In the genomic region with DNA sequence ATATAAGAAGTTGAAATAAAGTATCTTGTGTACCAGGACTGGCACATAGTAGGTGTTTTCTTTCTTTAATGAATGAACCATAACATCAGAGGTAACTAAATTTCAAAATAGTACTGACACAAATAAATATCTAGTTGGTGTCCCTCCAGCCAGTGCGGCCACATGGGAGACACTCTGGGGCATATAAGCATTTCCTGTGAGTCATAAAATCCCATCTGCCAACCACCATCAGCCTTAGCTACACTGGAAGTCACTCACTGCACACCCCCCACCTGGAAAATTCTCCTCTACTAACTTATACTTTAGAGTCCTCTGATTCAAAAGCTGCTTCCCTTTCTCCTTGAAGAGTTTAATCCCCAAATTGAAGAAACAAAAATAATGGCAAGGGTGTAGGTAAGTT, we compare ENCODE assay signal across 15 cellular contexts. TPM values are rescaled to one million over a fixed set of nuclear protein-coding genes. Genes with fewer than 3 reads are reported as not detected.
DNase-seq lines count a peak whose midpoint lies in the region; ATAC-seq, FAIRE-seq and TF ChIP-seq lines count a peak whose summit lies in the region.
"Had no signal": no experiment of that assay in that cellular context is flagged by ENCODE, and none has a peak within 500 bp of the region (broad histone marks: within the 10 kb centered on the region; RNA-seq: fewer than 3 reads in every experiment).

No MANE protein-coding gene starts in this region.

- H3K36me3 ChIP-seq in GM12878 (ENCODE audit: control insufficient read depth in 2 of 2, insufficient read depth in 2 of 2, low read length in 1 of 2) = no peaks in the 10 kb centered on the region
- H3K36me3 ChIP-seq in right lobe of liver = no peaks in the 10 kb centered on the region
- H3K36me3 ChIP-seq: neutrophil had no signal

- H4K20me1 ChIP-seq in GM12878 (ENCODE audit: control insufficient read depth, insufficient read depth) = no peaks in the 10 kb centered on the region

- SMC1A ChIA-PET in GM12878 (lab: Charles Lee; ENCODE audit: uncharacterized antibody, unreplicated experiment) = interaction anchor here (0.7 kb wide), 1 partner anchor 96 kb away, joined by 4 read pairs; no protein-coding TSS in a partner anchor

- H3K9me3 ChIP-seq in GM12878 (replicated peaks; ENCODE audit: control insufficient read depth, insufficient read depth, low read length) (no peaks in the 10 kb centered on the region), right lobe of liver (no peaks in the 10 kb centered on the region)
- H3K9me3 ChIP-seq: neutrophil had no signal

- TF ChIP-seq CTCF in GM12878 (IDR thresholded peaks at IDR 0.05 in 2 of 3, conservative IDR thresholded peaks at IDR 0.05 in 1 of 3; ENCODE audit: control insufficient read depth in 2 of 3, extremely low read depth in 1 of 3, insufficient read depth in 1 of 3, low read depth in 3 of 3, low read length in 3 of 3) (no peak), right lobe of liver (IDR thresholded peaks at IDR 0.05) (no peak)

- BruUV-seq in GM12878 (replicated peaks; lab: Mats Ljungman, UMichigan) = no TSS peak

- in situ Hi-C loops in GM12878 (cut with MboI) (no loop called here), G401 (cut with HindIII; ENCODE audit: low sequenced_read_pairs) (no loop called here)

- TF ChIP-seq RAD21 in GM12878 (IDR thresholded peaks at IDR 0.05; ENCODE audit: insufficient read depth, low read depth, low read length) = no peak

- WGBS in GM12878 (ENCODE audit: insufficient coverage, insufficient replicate concordance, low lambda C conversion rate, missing lambda C conversion rate) = 0% methylated on average over 1 of the region's 1 CpG
- 29% methylated on average over 1 of the region's 1 CpG for WGBS in right lobe of liver (ENCODE audit: insufficient coverage, low coverage, low lambda C conversion rate, missing lambda C conversion rate)

- DNase-seq in ELR (ENCODE audit: low read depth) = peak; percentile 54
- DNase-seq in LHCN-M2 (ENCODE audit: low read depth) = peak; percentile 45
- DNase-seq in GM12878 (ENCODE audit: low read depth, low spot score) = no peak
- peak in 1 of 3 donors; percentile 35 for DNase-seq in right lobe of liver
- no peak for DNase-seq in DMS79 (lab: John Stamatoyannopoulos, UW)
- DNase-seq in G401 (ENCODE audit: low spot score) = no peak
- DNase-seq: activated CD4-positive, CD25-positive, alpha-beta regulatory T cell treated with anti-CD3 and anti-CD28 coated beads, Interleukin-2, amount 50 U/mL, for 72 hours; activated effector memory CD4-positive, alpha-beta T cell treated with Interleukin-2 at 50 U/mL for 16 hours; DMS79 treated with DMSO at 0.1 percent for 48 hours; left ventricle myocardium superior; SIG-M5; stimulated activated CD4-positive, alpha-beta T cell treated with anti-CD3 and anti-CD28 coated beads, Interleukin-12 subunit alpha, Interleukin-12 subunit beta, amount 100 ng/mL, for 4 hours had no signal

- CTCF ChIA-PET in GM12878 (lab: Yijun Ruan, JAX) = interaction anchor here (1.5 kb wide), 1 partner anchor 63 kb away, joined by 4 read pairs; no protein-coding TSS in a partner anchor

- no peaks in the 10 kb centered on the region for H3K4me1 ChIP-seq in GM12878 (ENCODE audit: control insufficient read depth, insufficient read depth, low read length)
- H3K4me1 ChIP-seq in right lobe of liver = peaks cover 0 to 51% (median 9%) of the 10 kb centered on the region in 4 donors

- no peak overlapping the region for H3K4me2 ChIP-seq in GM12878 (ENCODE audit: control insufficient read depth, insufficient read depth)

- no peak for TF ChIP-seq EP300 in GM12878 (IDR thresholded peaks at IDR 0.05; ENCODE audit: borderline replicate concordance in 1 of 2, control insufficient read depth in 1 of 2, low read depth in 2 of 2, low read length in 2 of 2)

- RAD21 ChIA-PET in GM12878 (lab: Charles Lee; ENCODE audit: unreplicated experiment) = no interaction called here

- peak; percentile 54 for ATAC-seq in GM12878
- peak in 1 of 4 donors; percentile 20 for ATAC-seq in right lobe of liver
- no peak for ATAC-seq in GM19328 (IDR thresholded peaks at IDR 0.05; ENCODE audit: unreplicated experiment)
- ATAC-seq: left ventricle myocardium superior had no signal

- no peak overlapping the region for H2AFZ ChIP-seq in GM12878 (ENCODE audit: control insufficient read depth, low read depth, low read length)

- TF ChIP-seq POLR2A in GM12878 (IDR thresholded peaks at IDR 0.05; ENCODE audit: low read depth, low read length) (no peak), right lobe of liver (IDR thresholded peaks at IDR 0.05) (no peak)

- H3K4me3 ChIP-seq in GM12878 (no peak overlapping the region), right lobe of liver (no peak overlapping the region)

- POLR2A ChIA-PET in GM12878 (lab: Charles Lee) = no interaction called here

- no peak overlapping the region for H3K27ac ChIP-seq in GM12878 (ENCODE audit: control insufficient read depth, insufficient read depth)
- H3K27ac ChIP-seq in right lobe of liver = peak overlapping the region; percentile 26 to 92 (median 91)
- H3K27ac ChIP-seq: neutrophil had no signal

- intact Hi-C loops in GM12878 (cut with micrococcal nuclease; ENCODE audit: unreplicated experiment) = no loop called here
- intact Hi-C loops in right lobe of liver (cut with DNase I) = loop anchor here in 1 of 2 donors (10.0 kb wide), 1 partner anchor 59 kb away; no protein-coding TSS in a partner anchor

- no peak overlapping the region for H3K9ac ChIP-seq in GM12878 (ENCODE audit: control insufficient read depth, insufficient read depth, low read length)

- H3K27me3 ChIP-seq in GM12878 (replicated peaks in 1 of 2; ENCODE audit: control insufficient read depth in 2 of 2, insufficient read depth in 2 of 2, low read length in 1 of 2) (peaks cover 0 to 1% of the 10 kb centered on the region in 2 experiments; a peak in 2 of 4 replicates), right lobe of liver (no peaks in the 10 kb centered on the region)
- H3K27me3 ChIP-seq: neutrophil had no signal

- H3K79me2 ChIP-seq in GM12878 (ENCODE audit: control insufficient read depth, insufficient read depth, low read length) = no peaks in the 10 kb centered on the region

- no peak for FAIRE-seq in GM12878 (lab: Jason Lieb, UNC)

RNA-seq across cellular contexts. Expression of a gene that starts 32.5 kb away (rescaled TPM):
- total RNA-seq in LHCN-M2 (2014; rRNA removed) (not detected in 2 replicates), GM12878 (2014; rRNA removed) (not detected in 2 replicates), GM12878 (2014; rRNA removed; fragmentation: Illumina TruSeq; extraction: Trizol) (not detected in 2 replicates), GM12878 (2021) (not detected in 2 replicates), right lobe of liver (not detected)
- not detected for polyA plus RNA-seq in LHCN-M2 (2012)
- total RNA-seq in GM12878 (2013; cell fraction: nucleolus; rRNA removed) = not detected in 2 replicates
- polyA plus RNA-seq in GM12878 (2011; ENCODE audit: low read depth) = not detected
- polyA plus RNA-seq in GM12878 (2011; rRNA removed) (not detected in 2 replicates), GM12878 (2014; fragmentation: Illumina TruSeq; extraction: Trizol) (not detected in 2 replicates), GM12878 (2014; fragmentation: Nextera tagmentation; extraction: Ambion mirVana) (not detected), GM12878 (2014; rRNA removed) (not detected in 2 replicates), GM12878 (2016; fragmentation: Nextera tagmentation; extraction: Ambion mirVana) (not detected)
- not detected in 2 replicates for polyA plus RNA-seq in GM12878 (2011; cell fraction: cytosol; rRNA removed)
- not detected in 2 replicates for polyA plus RNA-seq in GM12878 (2011; cell fraction: nucleus; rRNA removed)
- not detected in 2 replicates for polyA plus RNA-seq in GM12878 (2012)
- not detected in 2 replicates for polyA minus RNA-seq in GM12878 (2011; rRNA and poly(A)+ RNA removed)
- not detected in 2 replicates for polyA minus RNA-seq in GM12878 (2011; cell fraction: cytosol; rRNA and poly(A)+ RNA removed)
- polyA minus RNA-seq in GM12878 (2011; cell fraction: nucleus; rRNA and poly(A)+ RNA removed) = not detected in 2 replicates
- not detected in 2 replicates for total RNA-seq in G401 (2014; rRNA removed; shearing (Covaris generic))
- total RNA-seq: left ventricle myocardium superior, NCI-H460 had no signal

RNA-seq across cellular contexts. Expression of a gene that starts 32.5 kb away (rescaled TPM):
- not detected in 2 replicates for total RNA-seq in LHCN-M2 (2014; rRNA removed)
- polyA plus RNA-seq in LHCN-M2 (2012) = not detected
- total RNA-seq in GM12878 (2013; cell fraction: nucleolus; rRNA removed) = not detected in 2 replicates
- total RNA-seq in GM12878 (2014; rRNA removed) = not detected in 2 replicates
- not detected in 2 replicates for total RNA-seq in GM12878 (2014; rRNA removed; fragmentation: Illumina TruSeq; extraction: Trizol)
- total RNA-seq in GM12878 (2021) = not detected in 2 replicates
- not detected for polyA plus RNA-seq in GM12878 (2011; ENCODE audit: low read depth)
- polyA plus RNA-seq in GM12878 (2011; rRNA removed) = not detected in 2 replicates
- polyA plus RNA-seq in GM12878 (2011; cell fraction: cytosol; rRNA removed) = not detected in 2 replicates
- polyA plus RNA-seq in GM12878 (2011; cell fraction: nucleus; rRNA removed) = not detected in 2 replicates
- not detected in 2 replicates for polyA plus RNA-seq in GM12878 (2012)
- polyA plus RNA-seq in GM12878 (2014; fragmentation: Illumina TruSeq; extraction: Trizol) = not detected in 2 replicates
- not detected for polyA plus RNA-seq in GM12878 (2014; fragmentation: Nextera tagmentation; extraction: Ambion mirVana)
- 0.18 TPM in 1 of 2 replicates, not detected in the other for polyA plus RNA-seq in GM12878 (2014; rRNA removed)
- polyA plus RNA-seq in GM12878 (2016; fragmentation: Nextera tagmentation; extraction: Ambion mirVana) = not detected
- polyA minus RNA-seq in GM12878 (2011; rRNA and poly(A)+ RNA removed) = not detected in 2 replicates
- not detected in 2 replicates for polyA minus RNA-seq in GM12878 (2011; cell fraction: cytosol; rRNA and poly(A)+ RNA removed)
- polyA minus RNA-seq in GM12878 (2011; cell fraction: nucleus; rRNA and poly(A)+ RNA removed) = not detected in 2 replicates
- total RNA-seq in right lobe of liver = 1 to 10 TPM in 2 of 6 experiments, under 1 TPM in 2, not detected in 2; 0.34 to 2.5 (median 0.84) TPM
- not detected in 2 replicates for total RNA-seq in G401 (2014; rRNA removed; shearing (Covaris generic))
- total RNA-seq: left ventricle myocardium superior, NCI-H460 had no signal

RNA-seq across cellular contexts. Expression of a gene that starts 34.6 kb away (rescaled TPM):
- total RNA-seq in LHCN-M2 (2014; rRNA removed) (not detected in 2 replicates), GM12878 (2014; rRNA removed) (not detected in 2 replicates), GM12878 (2014; rRNA removed; fragmentation: Illumina TruSeq; extraction: Trizol) (not detected in 2 replicates), GM12878 (2021) (0.23 and 0.29 TPM in 2 replicates), right lobe of liver (1,000 to 10,000 TPM in 2 of 6 experiments, 100 to 1,000 TPM in 4; 430 to 1,200 (median 741) TPM)
- not detected for polyA plus RNA-seq in LHCN-M2 (2012)
- total RNA-seq in GM12878 (2013; cell fraction: nucleolus; rRNA removed) = not detected in 2 replicates
- not detected for polyA plus RNA-seq in GM12878 (2011; ENCODE audit: low read depth)
- polyA plus RNA-seq in GM12878 (2011; rRNA removed) (not detected in 2 replicates), GM12878 (2014; fragmentation: Illumina TruSeq; extraction: Trizol) (not detected in 2 replicates), GM12878 (2014; fragmentation: Nextera tagmentation; extraction: Ambion mirVana) (not detected), GM12878 (2014; rRNA removed) (not detected in 2 replicates), GM12878 (2016; fragmentation: Nextera tagmentation; extraction: Ambion mirVana) (not detected)
- 0.02 TPM in 1 of 2 replicates, not detected in the other for polyA plus RNA-seq in GM12878 (2011; cell fraction: cytosol; rRNA removed)
- not detected in 2 replicates for polyA plus RNA-seq in GM12878 (2011; cell fraction: nucleus; rRNA removed)
- 0.07 TPM in 1 of 2 replicates, not detected in the other for polyA plus RNA-seq in GM12878 (2012)
- polyA minus RNA-seq in GM12878 (2011; rRNA and poly(A)+ RNA removed) = not detected in 2 replicates
- polyA minus RNA-seq in GM12878 (2011; cell fraction: cytosol; rRNA and poly(A)+ RNA removed) = not detected in 2 replicates
- not detected in 2 replicates for polyA minus RNA-seq in GM12878 (2011; cell fraction: nucleus; rRNA and poly(A)+ RNA removed)
- total RNA-seq in G401 (2014; rRNA removed; shearing (Covaris generic)) = 2.1 and 3.9 TPM in 2 replicates
- total RNA-seq: left ventricle myocardium superior had no signal

Comparison
In these comparisons a context has a peak if more than half of its experiments do, and no peak if none do; other contexts are left out.
1. DNase-seq: peak in ELR (single experiment) and LHCN-M2 (single experiment); none in GM12878 (single experiment), DMS79 (single experiment) and G401 (single experiment).
2. RNA of a gene that starts 34.6 kb away (total RNA-seq): 430 to 1,200 TPM in right lobe of liver; 2.1 to 3.9 TPM in G401, not detected in LHCN-M2 and 0.23 to 0.29 TPM in GM12878; every median in the first group is over 10 times any median in the second.